1 cellular context compared by ENCODE assay signal in the genomic region with DNA sequence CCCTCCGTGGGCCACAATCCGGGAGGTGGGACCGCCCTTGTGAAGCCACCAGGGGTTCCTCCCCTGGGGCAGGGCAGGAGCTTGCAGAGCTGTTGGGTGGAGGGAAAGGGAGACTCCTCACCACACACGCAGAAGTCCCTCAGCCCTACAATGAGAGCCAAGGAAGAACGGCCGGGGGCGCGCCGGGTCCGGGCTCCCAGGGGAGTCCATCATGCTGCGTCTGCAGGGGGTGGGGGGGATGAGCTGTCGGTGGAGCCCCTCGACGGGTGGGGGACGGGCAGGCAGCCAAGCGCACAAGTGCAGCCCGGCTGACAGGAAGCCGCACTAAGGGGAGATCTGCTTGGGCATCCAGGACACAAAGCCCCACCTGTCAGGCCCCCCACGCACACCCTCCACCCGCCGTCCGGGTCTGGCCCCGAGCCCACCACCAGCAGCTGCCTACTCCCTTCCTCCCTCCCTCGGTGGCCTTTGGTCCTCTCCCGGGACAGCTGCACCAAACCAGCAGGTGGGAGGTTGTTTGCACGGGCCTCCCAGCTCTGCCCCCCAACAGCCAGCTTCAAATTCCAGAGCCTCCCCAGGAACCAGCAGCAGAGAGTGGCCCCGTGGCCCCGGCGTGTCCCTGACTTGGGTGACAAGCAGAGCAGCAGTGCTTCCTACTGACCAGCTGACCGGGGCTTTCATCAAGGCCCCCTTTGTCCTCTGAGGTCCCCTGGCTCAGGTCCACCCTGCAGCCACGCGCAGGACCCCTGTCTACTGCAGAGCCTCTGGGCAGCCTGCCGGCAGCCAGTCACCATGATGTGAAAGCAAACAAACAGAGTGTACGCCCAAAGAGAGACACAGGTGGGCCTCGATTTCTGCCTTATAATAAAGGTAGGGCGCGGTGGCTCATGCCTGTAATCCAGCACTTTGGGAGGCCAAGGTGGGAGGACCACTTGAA.
TF ChIP-seq lines count a peak whose summit lies in the region.

No MANE protein-coding gene starts in this region.

TF ChIP-seq in HepG2, 621 proteins besides CTCF, POLR2A, EP300 and RAD21 (continued from another document and continues in another):
- TF ChIP-seq PRDM10 (CRISPR knock-in tag; IDR thresholded peaks at IDR 0.05; ENCODE audit: low read depth) (peak; percentile 88; the same call in 1 of the 2 replicates), GTF3A (CRISPR knock-in tag; conservative IDR thresholded peaks at IDR 0.05) (peak; percentile 71; the same call in 1 of the 2 replicates), ZNF569 (CRISPR knock-in tag; IDR thresholded peaks at IDR 0.05; ENCODE audit: borderline replicate concordance) (no peak), NCOR1 (IDR thresholded peaks at IDR 0.05; ENCODE audit: borderline replicate concordance, low read length) (no peak; the same call in 1 of the 2 replicates), ZNF333 (CRISPR knock-in tag; IDR thresholded peaks at IDR 0.05; ENCODE audit: borderline replicate concordance) (no peak), PHF21A (CRISPR knock-in tag; IDR thresholded peaks at IDR 0.05) (peak; percentile 98), SMYD3 (CRISPR knock-in tag; IDR thresholded peaks at IDR 0.05) (no peak), CHD2 (IDR thresholded peaks at IDR 0.05; ENCODE audit: low read depth, low read length) (no peak), SIN3B (IDR thresholded peaks at IDR 0.05; ENCODE audit: low read length) (no peak), NFIB (CRISPR knock-in tag; IDR thresholded peaks at IDR 0.05; ENCODE audit: borderline replicate concordance) (no peak), PLRG1 (conservative IDR thresholded peaks at IDR 0.05) (no peak), REXO4 (CRISPR knock-in tag; IDR thresholded peaks at IDR 0.05; ENCODE audit: borderline replicate concordance) (no peak), SALL2 (CRISPR knock-in tag; IDR thresholded peaks at IDR 0.05) (peak; percentile 59; the same call in 1 of the 2 replicates), GATAD2A (CRISPR knock-in tag; IDR thresholded peaks at IDR 0.05) (peak; percentile 97), NONO (IDR thresholded peaks at IDR 0.05) (no peak), NONO (CRISPR knock-in tag; conservative IDR thresholded peaks at IDR 0.05) (peak; percentile 90), ZBTB21 (CRISPR knock-in tag; IDR thresholded peaks at IDR 0.05) (no peak), ZNF75D (CRISPR knock-in tag; IDR thresholded peaks at IDR 0.05; ENCODE audit: borderline replicate concordance) (no peak), RFX5 (IDR thresholded peaks at IDR 0.05; ENCODE audit: low read depth, low read length) (no peak), ZNF678 (CRISPR knock-in tag; IDR thresholded peaks at IDR 0.05) (no peak), RBM22 (optimal IDR thresholded peaks at IDR 0.05; ENCODE audit: low read length) (no peak), ZNF772 (CRISPR knock-in tag; IDR thresholded peaks at IDR 0.05) (no peak; the same call in 1 of the 2 replicates), BRD4 (CRISPR knock-in tag; IDR thresholded peaks at IDR 0.05) (no peak), ATAD3A (CRISPR knock-in tag; IDR thresholded peaks at IDR 0.05) (no peak), ZNF138 (CRISPR knock-in tag; IDR thresholded peaks at IDR 0.05; ENCODE audit: low read depth) (no peak), ZMYM2 (CRISPR knock-in tag; IDR thresholded peaks at IDR 0.05) (peak; percentile 73), KDM5B (CRISPR knock-in tag; IDR thresholded peaks at IDR 0.05; ENCODE audit: borderline replicate concordance) (peak; percentile 77), HMG20A (CRISPR knock-in tag; IDR thresholded peaks at IDR 0.05; ENCODE audit: borderline replicate concordance) (peak; percentile 81), ZNF572 (CRISPR knock-in tag; IDR thresholded peaks at IDR 0.05) (no peak), SMC3 (IDR thresholded peaks at IDR 0.05; ENCODE audit: low read length) (no peak), PITX1 (CRISPR knock-in tag; IDR thresholded peaks at IDR 0.05) (peak; percentile 75; the same call in 1 of the 2 replicates), FOXP1 (IDR thresholded peaks at IDR 0.05) (no peak), FOXP1 (CRISPR knock-in tag; IDR thresholded peaks at IDR 0.05) (peak; percentile 62; the same call in 1 of the 2 replicates), MAF1 (CRISPR knock-in tag; IDR thresholded peaks at IDR 0.05; ENCODE audit: borderline replicate concordance) (0 out of 2 replicates have a peak, but pooled peaks have one; percentile 77), ZNF383 (CRISPR knock-in tag; IDR thresholded peaks at IDR 0.05; ENCODE audit: borderline replicate concordance) (0 out of 2 replicates have a peak, but pooled peaks have one; percentile 41), CEBPZ (IDR thresholded peaks at IDR 0.05; ENCODE audit: low read length) (no peak), ZZZ3 (CRISPR knock-in tag; IDR thresholded peaks at IDR 0.05; ENCODE audit: borderline replicate concordance) (no peak), ZNF607 (CRISPR knock-in tag; IDR thresholded peaks at IDR 0.05; ENCODE audit: borderline replicate concordance) (peak; percentile 69; the same call in 1 of the 2 replicates), ZNF670 (CRISPR knock-in tag; IDR thresholded peaks at IDR 0.05; ENCODE audit: borderline replicate concordance) (no peak), NR2F2 (IDR thresholded peaks at IDR 0.05; ENCODE audit: borderline replicate concordance, low read depth) (peak; percentile 17; the same call in 1 of the 2 replicates), TOE1 (CRISPR knock-in tag; IDR thresholded peaks at IDR 0.05) (0 out of 2 replicates have a peak, but pooled peaks have one; percentile 24), NCOA5 (CRISPR knock-in tag; IDR thresholded peaks at IDR 0.05) (no peak), CBX5 (CRISPR knock-in tag; IDR thresholded peaks at IDR 0.05; ENCODE audit: borderline replicate concordance) (peak; percentile 70; the same call in 1 of the 2 replicates), ZNF616 (CRISPR knock-in tag; IDR thresholded peaks at IDR 0.05; ENCODE audit: low read depth) (no peak), ZNF430 (CRISPR knock-in tag; IDR thresholded peaks at IDR 0.05) (peak; percentile 57; the same call in 1 of the 2 replicates), HES4 (CRISPR knock-in tag; IDR thresholded peaks at IDR 0.05; ENCODE audit: borderline replicate concordance) (no peak), TRAFD1 (CRISPR knock-in tag; IDR thresholded peaks at IDR 0.05; ENCODE audit: borderline replicate concordance) (0 out of 2 replicates have a peak, but pooled peaks have one; percentile 61), ARNT2 (CRISPR knock-in tag; IDR thresholded peaks at IDR 0.05; ENCODE audit: low read depth) (peak; percentile 87), ZNF441 (CRISPR knock-in tag; IDR thresholded peaks at IDR 0.05; ENCODE audit: borderline replicate concordance) (no peak), SP4 (CRISPR knock-in tag; IDR thresholded peaks at IDR 0.05) (0 out of 2 replicates have a peak, but pooled peaks have one; percentile 9), ZNF816 (CRISPR knock-in tag; IDR thresholded peaks at IDR 0.05; ENCODE audit: borderline replicate concordance) (peak; percentile 46; the same call in 1 of the 2 replicates), RFX1 (IDR thresholded peaks at IDR 0.05) (no peak), ZNF562 (CRISPR knock-in tag; IDR thresholded peaks at IDR 0.05; ENCODE audit: borderline replicate concordance) (no peak), ZC3H4 (CRISPR knock-in tag; IDR thresholded peaks at IDR 0.05; ENCODE audit: borderline replicate concordance) (no peak)
- TF ChIP-seq, protein P1, sequence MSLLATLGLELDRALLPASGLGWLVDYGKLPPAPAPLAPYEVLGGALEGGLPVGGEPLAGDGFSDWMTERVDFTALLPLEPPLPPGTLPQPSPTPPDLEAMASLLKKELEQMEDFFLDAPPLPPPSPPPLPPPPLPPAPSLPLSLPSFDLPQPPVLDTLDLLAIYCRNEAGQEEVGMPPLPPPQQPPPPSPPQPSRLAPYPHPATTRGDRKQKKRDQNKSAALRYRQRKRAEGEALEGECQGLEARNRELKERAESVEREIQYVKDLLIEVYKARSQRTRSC (CRISPR knock-in tag; IDR thresholded peaks at IDR 0.05; ENCODE audit: low read depth), result no peak
- TF ChIP-seq, protein P2, sequence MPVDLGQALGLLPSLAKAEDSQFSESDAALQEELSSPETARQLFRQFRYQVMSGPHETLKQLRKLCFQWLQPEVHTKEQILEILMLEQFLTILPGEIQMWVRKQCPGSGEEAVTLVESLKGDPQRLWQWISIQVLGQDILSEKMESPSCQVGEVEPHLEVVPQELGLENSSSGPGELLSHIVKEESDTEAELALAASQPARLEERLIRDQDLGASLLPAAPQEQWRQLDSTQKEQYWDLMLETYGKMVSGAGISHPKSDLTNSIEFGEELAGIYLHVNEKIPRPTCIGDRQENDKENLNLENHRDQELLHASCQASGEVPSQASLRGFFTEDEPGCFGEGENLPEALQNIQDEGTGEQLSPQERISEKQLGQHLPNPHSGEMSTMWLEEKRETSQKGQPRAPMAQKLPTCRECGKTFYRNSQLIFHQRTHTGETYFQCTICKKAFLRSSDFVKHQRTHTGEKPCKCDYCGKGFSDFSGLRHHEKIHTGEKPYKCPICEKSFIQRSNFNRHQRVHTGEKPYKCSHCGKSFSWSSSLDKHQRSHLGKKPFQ (CRISPR knock-in tag; IDR thresholded peaks at IDR 0.05; ENCODE audit: insufficient replicate concordance), result no peak
- TF ChIP-seq, protein P3, sequence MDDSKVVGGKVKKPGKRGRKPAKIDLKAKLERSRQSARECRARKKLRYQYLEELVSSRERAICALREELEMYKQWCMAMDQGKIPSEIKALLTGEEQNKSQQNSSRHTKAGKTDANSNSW (CRISPR knock-in tag; IDR thresholded peaks at IDR 0.05; ENCODE audit: borderline replicate concordance), result no peak
- TF ChIP-seq, protein P4, sequence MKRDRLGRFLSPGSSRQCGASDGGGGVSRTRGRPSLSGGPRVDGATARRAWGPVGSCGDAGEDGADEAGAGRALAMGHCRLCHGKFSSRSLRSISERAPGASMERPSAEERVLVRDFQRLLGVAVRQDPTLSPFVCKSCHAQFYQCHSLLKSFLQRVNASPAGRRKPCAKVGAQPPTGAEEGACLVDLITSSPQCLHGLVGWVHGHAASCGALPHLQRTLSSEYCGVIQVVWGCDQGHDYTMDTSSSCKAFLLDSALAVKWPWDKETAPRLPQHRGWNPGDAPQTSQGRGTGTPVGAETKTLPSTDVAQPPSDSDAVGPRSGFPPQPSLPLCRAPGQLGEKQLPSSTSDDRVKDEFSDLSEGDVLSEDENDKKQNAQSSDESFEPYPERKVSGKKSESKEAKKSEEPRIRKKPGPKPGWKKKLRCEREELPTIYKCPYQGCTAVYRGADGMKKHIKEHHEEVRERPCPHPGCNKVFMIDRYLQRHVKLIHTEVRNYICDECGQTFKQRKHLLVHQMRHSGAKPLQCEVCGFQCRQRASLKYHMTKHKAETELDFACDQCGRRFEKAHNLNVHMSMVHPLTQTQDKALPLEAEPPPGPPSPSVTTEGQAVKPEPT (CRISPR knock-in tag; IDR thresholded peaks at IDR 0.05; ENCODE audit: low read depth), result 0 out of 2 replicates have a peak, but pooled peaks have one; percentile 41
